29 cellular contexts compared by ENCODE assay signal in genomic region chr18:11307716-11308115, GRCh38.
"Had no signal": no experiment of that assay in that cellular context is flagged by ENCODE, and none has a peak within 500 bp of the region (broad histone marks: within the 10 kb centered on the region; RNA-seq: fewer than 3 reads in every experiment).

No MANE protein-coding gene starts in this region.

- H3K4me3 ChIP-seq: left lung, lower lobe of right lung, neural progenitor cell, right atrium auricular region, right lobe of liver, smooth muscle cell, transverse colon, upper lobe of left lung, vagina had no signal

- H3K4me1 Mint-ChIP-seq: mesothelial cell of epicardium; naive B cell; natural killer cell; nephron progenitor cell; stimulated activated memory B cell treated with anti-CD40 and anti-IgM and Interleukin-4, amounts not matched to agents 10 μg/mL and 1 μg/mL and 100 μg/mL, for 72 hours had no signal

- H3K4me2 ChIP-seq: neural progenitor cell, smooth muscle cell had no signal

- H3K4me3 Mint-ChIP-seq: mesothelial cell of epicardium; naive B cell; natural killer cell; nephron progenitor cell; neural progenitor cell; stimulated activated memory B cell treated with anti-CD40 and anti-IgM and Interleukin-4, amounts not matched to agents 10 μg/mL and 1 μg/mL and 100 μg/mL, for 72 hours; stimulated activated naive CD8-positive, alpha-beta T cell treated with anti-CD3 and anti-CD28 coated beads, Interleukin-15, amount 100 ng/mL, for 72 hours had no signal

- DNase-seq: hippocampal formation; kidney glomerular epithelial cell; left colon; left lung; lower lobe of right lung; mammary epithelial cell; mesendoderm; naive B cell; natural killer cell; nephron progenitor cell; occipital lobe; right lobe of liver; stimulated activated CD4-positive, alpha-beta T cell treated with anti-CD3 and anti-CD28 coated beads, Interleukin-1b, Interleukin-23, amount 100 ng/mL, for 48 hours; stimulated activated CD4-positive, alpha-beta T cell treated with anti-CD3 and anti-CD28 coated beads, Interleukin-2, amount 100 ng/mL, for 48 hours; stimulated activated CD4-positive, alpha-beta T cell treated with anti-CD3 and anti-CD28 coated beads, Interleukin-4, amount 100 ng/mL, for 4 hours; stimulated activated CD8-positive, alpha-beta memory T cell treated with anti-CD3 and anti-CD28 coated beads, Interleukin-4, amount 100 ng/mL, for 48 hours; stimulated activated naive CD4-positive, alpha-beta T cell treated with Interleukin-2 at 50 U/mL for 16 hours; stimulated activated naive CD8-positive, alpha-beta T cell treated with anti-CD3 and anti-CD28 coated beads, Interleukin-15, amount 100 ng/mL, for 72 hours; substantia nigra; transverse colon; upper lobe of left lung had no signal

- H3K9ac ChIP-seq: neural progenitor cell had no signal

- H3K4me1 ChIP-seq: left lung, lower lobe of right lung, right atrium auricular region, right lobe of liver, transverse colon, vagina had no signal

- H3K27ac ChIP-seq: left lung, lower lobe of right lung, neural progenitor cell, neutrophil, right atrium auricular region, right lobe of liver, transverse colon, upper lobe of left lung, vagina had no signal

- H3K36me3 Mint-ChIP-seq: mesothelial cell of epicardium; naive B cell; natural killer cell; neural progenitor cell; stimulated activated memory B cell treated with anti-CD40 and anti-IgM and Interleukin-4, amounts not matched to agents 10 μg/mL and 1 μg/mL and 100 μg/mL, for 72 hours had no signal

- H3K27me3 Mint-ChIP-seq: stimulated activated memory B cell treated with anti-CD40 and anti-IgM and Interleukin-4, amounts not matched to agents 10 μg/mL and 1 μg/mL and 100 μg/mL, for 72 hours; stimulated activated naive CD8-positive, alpha-beta T cell treated with anti-CD3 and anti-CD28 coated beads, Interleukin-15, amount 100 ng/mL, for 72 hours had no signal

- H3K9me3 ChIP-seq: lower lobe of right lung, neutrophil, right atrium auricular region, right lobe of liver, upper lobe of left lung, vagina had no signal

- H3K27me3 ChIP-seq: left lung, neural progenitor cell, neutrophil, right atrium auricular region, right lobe of liver, transverse colon, upper lobe of left lung, vagina had no signal

- ATAC-seq: left colon; lower lobe of right lung; natural killer cell; stimulated activated memory B cell treated with anti-CD40 and anti-IgM and Interleukin-4, amounts not matched to agents 10 μg/mL and 1 μg/mL and 100 μg/mL, for 72 hours had no signal

- H3K36me3 ChIP-seq: left lung, lower lobe of right lung, neural progenitor cell, neutrophil, right atrium auricular region, right lobe of liver, transverse colon, upper lobe of left lung, vagina had no signal

- H3K27ac Mint-ChIP-seq: mesothelial cell of epicardium; naive B cell; natural killer cell; nephron progenitor cell; neural progenitor cell; progenitor cell of endocrine pancreas; stimulated activated memory B cell treated with anti-CD40 and anti-IgM and Interleukin-4, amounts not matched to agents 10 μg/mL and 1 μg/mL and 100 μg/mL, for 72 hours; stimulated activated naive CD8-positive, alpha-beta T cell treated with anti-CD3 and anti-CD28 coated beads, Interleukin-15, amount 100 ng/mL, for 72 hours had no signal
